Comparison of ENCODE assay signal across 8 cellular contexts in the genomic region with DNA sequence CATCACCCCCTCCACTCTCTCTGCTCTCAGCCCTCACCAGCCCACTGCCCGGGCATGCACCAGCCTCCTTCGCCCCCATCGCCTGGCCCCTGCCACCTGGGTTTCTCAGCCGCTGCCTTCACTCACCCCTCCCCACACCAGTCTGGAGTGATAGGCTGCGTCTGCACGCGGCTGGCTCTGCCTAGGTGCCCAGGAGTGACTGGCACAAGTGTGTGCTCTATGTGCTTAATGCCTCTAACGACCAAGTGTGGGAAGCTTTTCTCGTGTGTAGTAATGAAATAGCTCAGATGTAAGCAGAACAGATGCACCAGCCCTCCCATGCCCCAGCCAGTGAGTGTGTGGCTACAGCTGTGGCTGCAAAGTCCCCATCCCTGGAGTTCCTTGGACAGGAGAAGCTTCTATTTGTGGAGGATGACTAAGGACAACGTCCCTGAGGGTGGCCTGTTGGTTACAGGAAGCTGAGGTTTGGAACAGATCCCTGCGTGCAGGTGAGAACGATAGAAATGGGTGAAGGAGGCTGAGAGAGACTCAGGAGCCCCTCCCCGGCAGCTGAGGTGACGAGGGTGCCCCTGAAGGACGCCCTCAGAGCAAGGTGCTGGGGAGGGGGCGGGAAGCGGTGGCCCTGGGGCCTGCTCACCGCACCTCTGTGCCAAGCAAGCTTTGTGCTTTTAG. TPM values are rescaled to one million over a fixed set of nuclear protein-coding genes. Genes with fewer than 3 reads are reported as not detected.
DNase-seq lines count a peak whose midpoint lies in the region; ATAC-seq and FAIRE-seq lines count a peak whose summit lies in the region.

No MANE protein-coding gene starts in this region.

- H3K36me3 ChIP-seq in BLaER1 treated with 17β-estradiol and CSF1 and Interleukin-3, amounts not matched to agents 10 nM and 100 nM = peaks cover 0 to 46% (median 19%) of the 10 kb centered on the region in 11 experiments; a peak in 12 of 22 replicates

- H4K20me1 ChIP-seq in BLaER1 treated with 17β-estradiol and CSF1 and Interleukin-3, amounts not matched to agents 10 nM and 100 nM = peaks cover 90 to 98% (median 95%) of the 10 kb centered on the region in 11 experiments

- ATAC-seq in GM21423 (IDR thresholded peaks at IDR 0.05; ENCODE audit: unreplicated experiment) (peak; percentile 68), Right ventricle myocardium superior (ENCODE audit: poor library complexity) (peak; percentile 38), HG02763 (IDR thresholded peaks at IDR 0.05; ENCODE audit: unreplicated experiment) (no peak)

- DNase-seq in NCI-H345 treated with DMSO at 0.1 percent for 48 hours (lab: John Stamatoyannopoulos, UW; ENCODE audit: unreplicated experiment) (peak; percentile 85), Right ventricle myocardium superior (no peak), urothelium cell line (ENCODE audit: low spot score) (peak; percentile 84), NCI-H187 (lab: John Stamatoyannopoulos, UW) (no peak), dermis blood vessel endothelial cell (no peak)

- H3K4me3 ChIP-seq in BLaER1 treated with 17β-estradiol and CSF1 and Interleukin-3, amounts not matched to agents 10 nM and 100 nM = peak overlapping the region in 4 of 10 experiments; percentile 12 to 42 (median 30); a peak in 6 of 20 replicates

- peak overlapping the region in 5 of 11 experiments; percentile 45 to 59 (median 53); a peak in 10 of 22 replicates for H3K27ac ChIP-seq in BLaER1 treated with 17β-estradiol and CSF1 and Interleukin-3, amounts not matched to agents 10 nM and 100 nM

- no peaks in the 10 kb centered on the region for H3K27me3 ChIP-seq in BLaER1 treated with 17β-estradiol and CSF1 and Interleukin-3, amounts not matched to agents 10 nM and 100 nM

- peaks cover 31 to 59% (median 47%) of the 10 kb centered on the region in 10 experiments for H3K4me1 ChIP-seq in BLaER1 treated with 17β-estradiol and CSF1 and Interleukin-3, amounts not matched to agents 10 nM and 100 nM

- intact Hi-C loops in Right ventricle myocardium superior (cut with DNase I) = no loop called here

- H3K9me3 ChIP-seq in BLaER1 treated with 17β-estradiol and CSF1 and Interleukin-3, amounts not matched to agents 10 nM and 100 nM (replicated peaks in 1 of 11) = no peaks in the 10 kb centered on the region

- H3K9ac ChIP-seq in BLaER1 treated with 17β-estradiol and CSF1 and Interleukin-3, amounts not matched to agents 10 nM and 100 nM = peak overlapping the region in 10 of 11 experiments; percentile 9 to 57 (median 33); a peak in 15 of 22 replicates

- FAIRE-seq in urothelium cell line (lab: Jason Lieb, UNC) = no peak

- H3K4me2 ChIP-seq in BLaER1 treated with 17β-estradiol and CSF1 and Interleukin-3, amounts not matched to agents 10 nM and 100 nM = peak overlapping the region; percentile 75 to 97 (median 88)

RNA-seq across cellular contexts. Expression of a gene that starts 35.6 kb away (rescaled TPM):
- total RNA-seq in Right ventricle myocardium superior (73.6 TPM), dermis blood vessel endothelial cell (32.0 and 41.7 TPM in 2 replicates)

Comparison
In these comparisons a context has a peak if more than half of its experiments do, and no peak if none do; other contexts are left out.
1. DNase-seq: peak in NCI-H345 treated with DMSO at 0.1 percent for 48 hours (single experiment) and urothelium cell line (single experiment); none in Right ventricle myocardium superior (single experiment), NCI-H187 (0 of 2) and dermis blood vessel endothelial cell (single experiment).